ENCODE assay signal across 19 cellular contexts in genomic region chr3:96959902-96960596, GRCh38.
A peak's percentile ranks its signal among the peaks of the same experiment; 100 is the strongest.
DNase-seq lines count a peak whose midpoint lies in the region; ATAC-seq lines count a peak whose summit lies in the region.
"Had no signal": no experiment of that assay in that cellular context is flagged by ENCODE, and none has a peak within 500 bp of the region (broad histone marks: within the 10 kb centered on the region; RNA-seq: fewer than 3 reads in every experiment).

No MANE protein-coding gene starts in this region.

- ATAC-seq in esophagus mucosa (peak; percentile 85), GM18517 (IDR thresholded peaks at IDR 0.05; ENCODE audit: unreplicated experiment) (no peak), HG02981 (IDR thresholded peaks at IDR 0.05; ENCODE audit: unreplicated experiment) (no peak)
- ATAC-seq: GM12878 had no signal

- intact Hi-C loops in posterior vena cava (cut with DNase I), result no loop called here

- DNase-seq in HPDE6-E6E7 (ENCODE audit: extremely low spot score) (peak; percentile 39), RKO (ENCODE audit: low spot score) (peak; percentile 53), renal cortical epithelial cell (ENCODE audit: low read depth) (peak; percentile 52), posterior vena cava (ENCODE audit: low spot score) (no peak)
- DNase-seq in stimulated activated CD4-positive, alpha-beta T cell treated with anti-CD3 and anti-CD28 coated beads, Interleukin-12 subunit alpha, Interleukin-12 subunit beta, amount 100 ng/mL, for 4 hours, result no peak
- DNase-seq: activated CD4-positive, alpha-beta T cell treated with anti-CD3 and anti-CD28 coated beads, Interleukin-2, amount 50 U/mL, for 48 hours; activated naive CD4-positive, alpha-beta T cell treated with anti-CD3 and anti-CD28 coated beads, Interleukin-2, amount 50 U/mL, for 16 hours; AML-193; brain microvascular endothelial cell; MV-4-11; NCI-H2029 treated with DMSO at 0.1 percent for 48 hours; NCI-H82; stimulated activated CD4-positive, alpha-beta T cell treated with anti-CD3 and anti-CD28 coated beads, Interleukin-4, amount 100 ng/mL, for 1 hour; SW 1271; testis had no signal

Comparison
In these comparisons a context has a peak if more than half of its experiments do, and no peak if none do; other contexts are left out.
1. DNase-seq: peak in HPDE6-E6E7 (single experiment), RKO (single experiment) and renal cortical epithelial cell (single experiment); none in posterior vena cava (single experiment) and stimulated activated CD4-positive, alpha-beta T cell treated with anti-CD3 and anti-CD28 coated beads, Interleukin-12 subunit alpha, Interleukin-12 subunit beta, amount 100 ng/mL, for 4 hours (single experiment).